ENCODE assay signal across 34 cellular contexts in the genomic region with DNA sequence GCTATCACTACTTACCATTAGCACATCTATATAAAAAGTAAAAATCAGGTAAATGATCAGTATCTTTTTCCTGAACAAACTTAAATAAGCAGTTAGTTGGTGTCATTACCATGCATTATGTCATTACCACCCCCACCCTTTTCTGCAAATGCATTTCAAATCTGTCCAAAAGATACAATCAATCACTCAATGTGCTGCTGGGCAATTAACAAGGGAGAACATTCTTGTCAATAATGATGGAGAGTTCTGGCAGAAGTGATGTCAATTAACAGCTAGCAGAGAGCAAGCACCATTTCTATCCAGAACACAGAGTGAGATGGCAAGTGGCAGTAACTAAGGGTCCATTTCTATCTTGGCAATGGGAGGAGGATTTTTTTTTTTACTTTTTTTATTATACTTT. TPM values are rescaled to one million over a fixed set of nuclear protein-coding genes. Genes with fewer than 3 reads are reported as not detected.
DNase-seq lines count a peak whose midpoint lies in the region; ATAC-seq and TF ChIP-seq lines count a peak whose summit lies in the region.
"Had no signal": no experiment of that assay in that cellular context is flagged by ENCODE, and none has a peak within 500 bp of the region (broad histone marks: within the 10 kb centered on the region; RNA-seq: fewer than 3 reads in every experiment).

No MANE protein-coding gene starts in this region.

- no peaks in the 10 kb centered on the region for H3K36me3 ChIP-seq in neural cell (ENCODE audit: insufficient read depth, low read length)
- H3K36me3 ChIP-seq: BE2C; BLaER1; BLaER1 treated with 17β-estradiol and CSF1 and Interleukin-3, amounts not matched to agents 10 nM and 100 nM had no signal

- H3K4me3 ChIP-seq in neural cell (ENCODE audit: low read length): no peak overlapping the region
- H3K4me3 ChIP-seq: A549; BLaER1; BLaER1 treated with 17β-estradiol and CSF1 and Interleukin-3, amounts not matched to agents 10 nM and 100 nM had no signal

- peak overlapping the region; percentile 53 for H3K4me3 Mint-ChIP-seq in glutamatergic neuron (ENCODE audit: unreplicated experiment)
- H3K4me3 Mint-ChIP-seq: B cell; CD4-positive, alpha-beta memory T cell; CD4-positive, alpha-beta T cell; CD4-positive, CD25-positive, alpha-beta regulatory T cell; CD8-positive, alpha-beta memory T cell; CD8-positive, alpha-beta T cell had no signal

- peak; percentile 92 for TF ChIP-seq EP300 in neural cell (conservative IDR thresholded peaks at IDR 0.05; ENCODE audit: poor library complexity, severe bottlenecking)

- no peak overlapping the region for H3K9ac ChIP-seq in neural cell (ENCODE audit: low read length)
- H3K9ac ChIP-seq: BLaER1; BLaER1 treated with 17β-estradiol and CSF1 and Interleukin-3, amounts not matched to agents 10 nM and 100 nM had no signal

- ATAC-seq in GM19463 (IDR thresholded peaks at IDR 0.05; ENCODE audit: unreplicated experiment): no peak
- ATAC-seq: A549; CD8-positive, alpha-beta T cell had no signal

- H3K79me2 ChIP-seq in neural cell (replicated peaks; ENCODE audit: insufficient read depth, low read length): peaks cover 5% of the 10 kb centered on the region

- TF ChIP-seq CTCF in glutamatergic neuron (IDR thresholded peaks at IDR 0.05; ENCODE audit: partially characterized antibody, unreplicated experiment) (no peak), neural cell (IDR thresholded peaks at IDR 0.05; ENCODE audit: poor library complexity, severe bottlenecking) (no peak)

- H3K36me3 Mint-ChIP-seq in glutamatergic neuron (ENCODE audit: unreplicated experiment): no peaks in the 10 kb centered on the region
- H3K36me3 Mint-ChIP-seq: CD4-positive, alpha-beta memory T cell; CD4-positive, CD25-positive, alpha-beta regulatory T cell; CD8-positive, alpha-beta memory T cell; CD8-positive, alpha-beta T cell had no signal

- DNase-seq in NCI-H446 treated with DMSO at 0.1 percent for 48 hours (lab: John Stamatoyannopoulos, UW) (peak; percentile 71), NCI-H69 (lab: John Stamatoyannopoulos, UW) (peak; percentile 12), glutamatergic neuron (no peak), DMS53 (lab: John Stamatoyannopoulos, UW) (no peak), NCI-H1694 treated with DMSO at 0.1 percent for 48 hours (lab: John Stamatoyannopoulos, UW) (no peak)
- DNase-seq in stimulated activated CD4-positive, alpha-beta T cell treated with anti-CD3 and anti-CD28 coated beads, Interleukin-4, amount 100 ng/mL, for 24 hours: no peak
- DNase-seq: 8988T; ACHN; AML-193; BE2C; C1 segment of cervical spinal cord; Caco-2; Calu3; CD4-positive, alpha-beta memory T cell; CD4-positive, alpha-beta T cell; CD4-positive, CD25-positive, alpha-beta regulatory T cell; CD8-positive, alpha-beta memory T cell; CD8-positive, alpha-beta T cell; COR-L47; DMS 273 treated with DMSO at 0.1 percent for 48 hours; DMS153; DMS79; DMS79 treated with DMSO at 0.1 percent for 48 hours; DND-41; EL had no signal

- H2AFZ ChIP-seq in neural cell (ENCODE audit: low read depth, low read length): no peak overlapping the region

- no peaks in the 10 kb centered on the region for H4K20me1 ChIP-seq in neural cell (ENCODE audit: insufficient read depth)
- H4K20me1 ChIP-seq: BLaER1; BLaER1 treated with 17β-estradiol and CSF1 and Interleukin-3, amounts not matched to agents 10 nM and 100 nM had no signal

- peaks cover 3% of the 10 kb centered on the region for H3K9me3 Mint-ChIP-seq in glutamatergic neuron (ENCODE audit: unreplicated experiment)
- H3K9me3 Mint-ChIP-seq: CD4-positive, alpha-beta T cell; CD8-positive, alpha-beta T cell had no signal

- peaks cover 10% of the 10 kb centered on the region for H3K27me3 Mint-ChIP-seq in glutamatergic neuron (ENCODE audit: unreplicated experiment)

- H3K9me3 ChIP-seq in neural cell (ENCODE audit: low read length): no peaks in the 10 kb centered on the region
- H3K9me3 ChIP-seq: A549, BE2C, Caco-2 had no signal

- peaks cover 35% of the 10 kb centered on the region for H3K4me1 Mint-ChIP-seq in glutamatergic neuron (ENCODE audit: low read depth, unreplicated experiment)
- H3K4me1 Mint-ChIP-seq: CD8-positive, alpha-beta memory T cell had no signal

- peaks cover 8% of the 10 kb centered on the region for H3K27me3 ChIP-seq in neural cell (ENCODE audit: insufficient read depth, low read depth, low read length)
- H3K27me3 ChIP-seq: BLaER1; BLaER1 treated with 17β-estradiol and CSF1 and Interleukin-3, amounts not matched to agents 10 nM and 100 nM had no signal

- no peaks in the 10 kb centered on the region for H3F3A ChIP-seq in neural cell (ENCODE audit: insufficient read depth, low read length, poor library complexity, severe bottlenecking)

- H3K27ac ChIP-seq in neural cell (ENCODE audit: low read length): peak overlapping the region; percentile 57
- H3K27ac ChIP-seq: 22Rv1; A549; BLaER1; BLaER1 treated with 17β-estradiol and CSF1 and Interleukin-3, amounts not matched to agents 10 nM and 100 nM; C4-2B had no signal

- H3K27ac Mint-ChIP-seq in glutamatergic neuron (ENCODE audit: unreplicated experiment): peak overlapping the region; percentile 31
- H3K27ac Mint-ChIP-seq: B cell; CD14-positive monocyte; CD4-positive, alpha-beta memory T cell; CD4-positive, alpha-beta T cell; CD4-positive, CD25-positive, alpha-beta regulatory T cell; CD8-positive, alpha-beta memory T cell; CD8-positive, alpha-beta T cell had no signal

- TF ChIP-seq RAD21 in neural cell (conservative IDR thresholded peaks at IDR 0.05): no peak

- H3K9me2 ChIP-seq in neural cell (ENCODE audit: insufficient read depth, low read length): peaks cover 4% of the 10 kb centered on the region

- no peak overlapping the region for H3K4me2 ChIP-seq in neural cell (ENCODE audit: low read length)
- H3K4me2 ChIP-seq: A549; BLaER1; BLaER1 treated with 17β-estradiol and CSF1 and Interleukin-3, amounts not matched to agents 10 nM and 100 nM had no signal

TF ChIP-seq in neural cell, 6 proteins besides CTCF, POLR2A, EP300 and RAD21:
- peak; percentile 57 for TF ChIP-seq POLR2AphosphoS5 (IDR thresholded peaks at IDR 0.05)
- TF ChIP-seq MXI1 (conservative IDR thresholded peaks at IDR 0.05; ENCODE audit: poor library complexity, severe bottlenecking): no peak
TF ChIP-seq in neural cell: peak in this region for 1.

RNA-seq across cellular contexts. Expression of a gene that starts 3.5 kb away (rescaled TPM):
- 13.2 TPM for total RNA-seq in glutamatergic neuron (ENCODE audit: unreplicated experiment)
- 35.9 and 42.8 TPM in 2 replicates for polyA plus RNA-seq in neural cell
- polyA minus RNA-seq in neural cell: 166 and 186 TPM in 2 replicates

Comparison
In these comparisons a context has a peak if more than half of its experiments do, and no peak if none do; other contexts are left out.
1. DNase-seq: peak in NCI-H446 treated with DMSO at 0.1 percent for 48 hours (single experiment) and NCI-H69 (single experiment); none in glutamatergic neuron (single experiment), stimulated activated CD4-positive, alpha-beta T cell treated with anti-CD3 and anti-CD28 coated beads, Interleukin-4, amount 100 ng/mL, for 24 hours (single experiment), DMS53 (single experiment) and NCI-H1694 treated with DMSO at 0.1 percent for 48 hours (single experiment).